ENCODE assay signal across 9 cellular contexts in the genomic region with DNA sequence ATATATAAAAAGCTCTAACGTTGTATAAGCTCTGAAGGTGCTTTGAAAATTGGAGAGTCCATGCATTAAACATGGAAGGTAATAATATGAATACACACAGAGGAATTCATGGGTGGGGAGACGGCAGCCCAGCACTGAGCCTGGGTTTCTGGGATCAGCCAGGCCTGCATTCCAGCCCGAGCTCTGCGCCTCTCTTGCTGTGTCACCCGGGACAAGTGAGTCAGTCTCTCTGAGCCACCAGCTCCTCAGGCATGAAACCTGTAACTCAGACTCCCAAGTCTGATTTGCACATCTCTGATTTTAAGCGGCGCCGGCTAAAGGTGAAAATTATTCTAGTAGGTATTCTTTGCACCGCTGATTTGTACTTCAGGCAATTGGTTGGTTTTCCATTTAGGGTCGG.
DNase-seq lines count a peak whose midpoint lies in the region; ATAC-seq and TF ChIP-seq lines count a peak whose summit lies in the region.
"Had no signal": no experiment of that assay in that cellular context is flagged by ENCODE, and none has a peak within 500 bp of the region (broad histone marks: within the 10 kb centered on the region; RNA-seq: fewer than 3 reads in every experiment).

No MANE protein-coding gene starts in this region.

- no peak for ATAC-seq in GM19328 (IDR thresholded peaks at IDR 0.05; ENCODE audit: unreplicated experiment)

- H3K27ac ChIP-seq in vagina: peak overlapping the region; percentile 4

- intact Hi-C loops in head of caudate nucleus (cut with DNase I): loop anchor here (10.0 kb wide), 1 partner anchor 215 kb away; no protein-coding TSS in a partner anchor
- intact Hi-C loops in vagina (cut with DNase I): no loop called here

- H3K9me3 ChIP-seq in vagina: no peaks in the 10 kb centered on the region

- no peak for TF ChIP-seq POLR2A in vagina (IDR thresholded peaks at IDR 0.05)

- TF ChIP-seq CTCF in vagina (IDR thresholded peaks at IDR 0.05): no peak

- H3K4me1 ChIP-seq in vagina: peaks cover 70% of the 10 kb centered on the region

- H3K4me3 ChIP-seq in vagina: no peak overlapping the region

- H3K27me3 ChIP-seq in vagina: no peaks in the 10 kb centered on the region

- H3K36me3 ChIP-seq in vagina: no peaks in the 10 kb centered on the region

- peak; percentile 50 for DNase-seq in stimulated activated CD4-positive, alpha-beta T cell treated with anti-CD3 and anti-CD28 coated beads, Interleukin-1b, Interleukin-23, amount 100 ng/mL, for 48 hours
- DNase-seq in stimulated activated CD4-positive, alpha-beta T cell treated with anti-CD3 and anti-CD28 coated beads, Interleukin-12 subunit alpha, Interleukin-12 subunit beta, amount 100 ng/mL, for 4 hours: no peak
- peak; percentile 27 to 48 for DNase-seq in activated T-cell treated with anti-CD3 and anti-CD28 coated beads, Interleukin-2, amount 50 U/mL, for 48 hours
- peak in 31 of 42 donors; percentile 29 to 81 (median 54) for DNase-seq in head of caudate nucleus
- DNase-seq in vagina (ENCODE audit: extremely low spot score in 2 of 2): no peak
- DNase-seq in NCI-H774 (lab: John Stamatoyannopoulos, UW): no peak
- DNase-seq in NCI-H1417 treated with DMSO at 0.1 percent for 48 hours (lab: John Stamatoyannopoulos, UW): no peak
- DNase-seq: NCI-H2107 had no signal

Comparison
In these comparisons a context has a peak if more than half of its experiments do, and no peak if none do; other contexts are left out.
1. DNase-seq: peak in stimulated activated CD4-positive, alpha-beta T cell treated with anti-CD3 and anti-CD28 coated beads, Interleukin-1b, Interleukin-23, amount 100 ng/mL, for 48 hours (single experiment), activated T-cell treated with anti-CD3 and anti-CD28 coated beads, Interleukin-2, amount 50 U/mL, for 48 hours (2 of 2) and head of caudate nucleus (31 of 42); none in stimulated activated CD4-positive, alpha-beta T cell treated with anti-CD3 and anti-CD28 coated beads, Interleukin-12 subunit alpha, Interleukin-12 subunit beta, amount 100 ng/mL, for 4 hours (single experiment), vagina (0 of 2), NCI-H774 (single experiment) and NCI-H1417 treated with DMSO at 0.1 percent for 48 hours (single experiment).